Comparison of ENCODE assay signal across 29 cellular contexts in the genomic region with DNA sequence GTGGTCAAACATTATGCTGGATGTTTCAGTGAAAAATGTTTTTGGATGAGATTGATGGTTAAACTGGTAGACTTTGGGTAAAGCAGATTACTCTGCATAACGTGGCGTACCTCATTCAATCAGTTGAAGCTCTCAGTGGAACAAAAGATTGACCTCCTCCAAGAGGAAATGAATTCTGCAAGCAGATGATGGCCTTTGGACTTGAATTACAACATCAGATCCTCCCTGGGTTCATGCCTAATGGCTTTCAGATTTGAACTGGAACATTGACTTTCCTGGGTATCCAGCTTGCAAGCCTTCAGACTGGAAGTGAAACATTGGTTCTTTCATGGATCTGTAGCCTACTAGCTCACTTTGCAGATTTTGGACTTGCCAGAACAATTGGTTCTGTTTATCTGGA.
"Had no signal": no experiment of that assay in that cellular context is flagged by ENCODE, and none has a peak within 500 bp of the region (broad histone marks: within the 10 kb centered on the region; RNA-seq: fewer than 3 reads in every experiment).

No MANE protein-coding gene starts in this region.

- H3K9me3 ChIP-seq: adrenal gland, body of pancreas, breast epithelium, Peyer's patch, SJSA1, SK-N-SH had no signal

- H3K27me3 ChIP-seq: adrenal gland, body of pancreas, breast epithelium, Peyer's patch, SJSA1 had no signal

- H3K9ac ChIP-seq: SK-N-SH had no signal

- ATAC-seq: activated CD8-positive, alpha-beta T cell treated with anti-CD3 and anti-CD28 coated beads for 36 hours; activated naive CD4-positive, alpha-beta T cell treated with anti-CD3 and anti-CD28 coated beads, Interleukin-2, amount 50 U/mL, for 72 hours; activated T-cell treated with anti-CD3 and anti-CD28 coated beads, Interleukin-2, amount 50 U/mL, for 72 hours; activated T-helper 17 cell treated with anti-CD3 and anti-CD28 coated beads, Interleukin-2, amount 50 U/mL, for 72 hours; body of pancreas; K562; PC-3 had no signal

- FAIRE-seq: astrocyte, K562, TTC549 had no signal

- H3K4me1 ChIP-seq: adrenal gland, body of pancreas, breast epithelium, SJSA1 had no signal

- H3K4me2 ChIP-seq: SK-N-SH had no signal

- H3K27ac ChIP-seq: adrenal gland, body of pancreas, breast epithelium, SJSA1 had no signal

- H3K36me3 ChIP-seq: adrenal gland, breast epithelium, Peyer's patch, SJSA1 had no signal

- H3K4me3 ChIP-seq: adrenal gland, body of pancreas, breast epithelium, K562, Peyer's patch, SJSA1 had no signal

- DNase-seq: activated CD4-positive, alpha-beta T cell treated with anti-CD3 and anti-CD28 coated beads, Interleukin-2, amount 10 ng/mL, durations not matched to agents 24 days and 14 days; activated CD4-positive, alpha-beta T cell treated with anti-CD3 and anti-CD28 coated beads, Interleukin-2, amount 50 U/mL, for 4 hours; activated CD8-positive, alpha-beta T cell treated with anti-CD3 and anti-CD28 coated beads for 36 hours; activated gamma-delta T cell; activated naive CD4-positive, alpha-beta T cell treated with anti-CD3 and anti-CD28 coated beads for 36 hours; activated T-cell treated with anti-CD3 and anti-CD28 coated beads, Interleukin-2, amount 50 U/mL, for 1 hour; activated T-cell treated with anti-CD3 and anti-CD28 coated beads, Interleukin-2, amount 50 U/mL, for 72 hours; adrenal gland; body of pancreas; NCI-H1105; NCI-H1417 treated with DMSO at 0.1 percent for 48 hours; NCI-H1930; NCI-H2081 treated with DMSO at 0.1 percent for 48 hours; NCI-H226; NCI-H446 treated with DMSO at 0.1 percent for 48 hours; NCI-H524; NCI-H69; RPMI8226; SHP77 treated with DMSO at 0.1 percent for 48 hours; SK-N-SH had no signal
